22 cellular contexts compared by ENCODE assay signal in the genomic region with DNA sequence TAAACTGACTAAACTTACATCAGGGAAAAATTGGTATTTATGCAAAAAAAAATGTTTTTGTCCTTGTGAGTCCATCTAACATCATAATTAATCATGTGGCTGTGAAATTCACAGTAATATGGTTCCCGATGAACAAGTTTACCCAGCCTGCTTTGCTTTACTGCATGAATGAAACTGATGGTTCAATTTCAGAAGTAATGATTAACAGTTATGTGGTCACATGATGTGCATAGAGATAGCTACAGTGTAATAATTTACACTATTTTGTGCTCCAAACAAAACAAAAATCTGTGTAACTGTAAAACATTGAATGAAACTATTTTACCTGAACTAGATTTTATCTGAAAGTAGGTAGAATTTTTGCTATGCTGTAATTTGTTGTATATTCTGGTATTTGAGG. TPM values are rescaled to one million over a fixed set of nuclear protein-coding genes. Genes with fewer than 3 reads are reported as not detected.
DNase-seq lines count a peak whose midpoint lies in the region; ATAC-seq, FAIRE-seq and TF ChIP-seq lines count a peak whose summit lies in the region.
"Had no signal": no experiment of that assay in that cellular context is flagged by ENCODE, and none has a peak within 500 bp of the region (broad histone marks: within the 10 kb centered on the region; RNA-seq: fewer than 3 reads in every experiment).

No MANE protein-coding gene starts in this region.

- H3K4me2 ChIP-seq in Karpas-422 (ENCODE audit: low read depth, low read length, poor library complexity, severe bottlenecking) (no peak overlapping the region), GM12878 (ENCODE audit: control insufficient read depth, insufficient read depth) (no peak overlapping the region)
- H3K4me2 ChIP-seq: A549, BLaER1 had no signal

- TF ChIP-seq POLR2A in GM12892 (IDR thresholded peaks at IDR 0.05; ENCODE audit: low read depth, low read length) (no peak), GM12878 (IDR thresholded peaks at IDR 0.05; ENCODE audit: low read depth, low read length) (no peak)

- peak overlapping the region; percentile 78 for H3K27ac ChIP-seq in Karpas-422 (ENCODE audit: low read length)
- H3K27ac ChIP-seq in GM12878 (ENCODE audit: control insufficient read depth, insufficient read depth) = no peak overlapping the region
- H3K27ac ChIP-seq: 22Rv1, A549, BLaER1 had no signal

- H3K4me1 ChIP-seq in Karpas-422 (ENCODE audit: low read length) (peaks cover 62% of the 10 kb centered on the region), GM12878 (ENCODE audit: control insufficient read depth, insufficient read depth, low read length) (no peaks in the 10 kb centered on the region)
- H3K4me1 ChIP-seq: A549, BE2C, BLaER1 had no signal

- no peak overlapping the region for H3K4me3 Mint-ChIP-seq in Calu3 (ENCODE audit: low read depth, unreplicated experiment)
- H3K4me3 Mint-ChIP-seq: CD14-positive monocyte; CD4-positive, alpha-beta memory T cell; CD4-positive, CD25-positive, alpha-beta regulatory T cell; CD8-positive, alpha-beta memory T cell had no signal

- RAD21 ChIA-PET in GM12878 (lab: Charles Lee; ENCODE audit: unreplicated experiment) = interaction anchor here (0.6 kb wide), 1 partner anchor 16 kb away, joined by 3 read pairs; a partner anchor contains a TSS

- H3K9me3 ChIP-seq in Karpas-422 (ENCODE audit: low read length) (no peaks in the 10 kb centered on the region), GM12878 (replicated peaks; ENCODE audit: control insufficient read depth, insufficient read depth, low read length) (no peaks in the 10 kb centered on the region)
- H3K9me3 ChIP-seq: A549, BE2C, BLaER1 had no signal

- intact Hi-C loops in GM12878 (cut with micrococcal nuclease; ENCODE audit: unreplicated experiment) = no loop called here
- intact Hi-C loops in left colon (cut with DNase I, micrococcal nuclease) = no loop called here
- intact Hi-C loops in Calu3 (cut with micrococcal nuclease; ENCODE audit: unreplicated experiment) = no loop called here
- intact Hi-C loops in Right ventricle myocardium superior (cut with DNase I) = no loop called here

- 100% methylated on average over 1 of the region's 1 CpG for WGBS in GM12878 (ENCODE audit: insufficient coverage, insufficient replicate concordance, low lambda C conversion rate, missing lambda C conversion rate)

- no peak overlapping the region for H3K27ac Mint-ChIP-seq in Calu3 (ENCODE audit: unreplicated experiment)
- H3K27ac Mint-ChIP-seq: CD14-positive monocyte had no signal

- TF ChIP-seq CTCF in GM12878 (IDR thresholded peaks at IDR 0.05 in 2 of 3, conservative IDR thresholded peaks at IDR 0.05 in 1 of 3; ENCODE audit: control insufficient read depth in 2 of 3, extremely low read depth in 1 of 3, insufficient read depth in 1 of 3, low read depth in 3 of 3, low read length in 3 of 3) (no peak), Calu3 (IDR thresholded peaks at IDR 0.05; ENCODE audit: unreplicated experiment) (no peak)

- no peaks in the 10 kb centered on the region for H3K4me1 Mint-ChIP-seq in Calu3 (ENCODE audit: low read depth, unreplicated experiment)

- H3K36me3 Mint-ChIP-seq in Calu3 (ENCODE audit: insufficient read depth, unreplicated experiment) = no peaks in the 10 kb centered on the region

- no peak for TF ChIP-seq RAD21 in GM12878 (IDR thresholded peaks at IDR 0.05; ENCODE audit: insufficient read depth, low read depth, low read length)

- H3K79me2 ChIP-seq in Karpas-422 (ENCODE audit: low read length) = no peaks in the 10 kb centered on the region; the same call in 1 of the 2 replicates
- no peaks in the 10 kb centered on the region for H3K79me2 ChIP-seq in GM12878 (ENCODE audit: control insufficient read depth, insufficient read depth, low read length)

- H2AFZ ChIP-seq in Karpas-422 (ENCODE audit: low read length) (no peak overlapping the region), GM12878 (ENCODE audit: control insufficient read depth, low read depth, low read length) (no peak overlapping the region)

- no peak overlapping the region for H3K9ac ChIP-seq in Karpas-422 (ENCODE audit: low read length)
- H3K9ac ChIP-seq in GM12878 (ENCODE audit: control insufficient read depth, insufficient read depth, low read length) = no peak overlapping the region
- H3K9ac ChIP-seq: BLaER1 had no signal

- SMC1A ChIA-PET in GM12878 (lab: Charles Lee; ENCODE audit: uncharacterized antibody, unreplicated experiment) = interaction anchor here (1.1 kb wide), 1 partner anchor 72 kb away, joined by 4 read pairs; no protein-coding TSS in a partner anchor

- FAIRE-seq in GM12892 (lab: Jason Lieb, UNC) (peak; percentile 53), GM12878 (lab: Jason Lieb, UNC) (no peak)
- FAIRE-seq: A549, D721Med, G401.6 had no signal

- no peaks in the 10 kb centered on the region for H3K27me3 Mint-ChIP-seq in Calu3 (ENCODE audit: unreplicated experiment)
- H3K27me3 Mint-ChIP-seq: CD4-positive, CD25-positive, alpha-beta regulatory T cell; CD8-positive, alpha-beta memory T cell had no signal

- TF ChIP-seq EP300 in GM12878 (IDR thresholded peaks at IDR 0.05; ENCODE audit: borderline replicate concordance in 1 of 2, control insufficient read depth in 1 of 2, low read depth in 2 of 2, low read length in 2 of 2) = no peak

- no peaks in the 10 kb centered on the region for H3K27me3 ChIP-seq in Karpas-422 (ENCODE audit: low read length)
- H3K27me3 ChIP-seq in GM12878 (replicated peaks in 1 of 2; ENCODE audit: control insufficient read depth in 2 of 2, insufficient read depth in 2 of 2, low read length in 1 of 2) = no peaks in the 10 kb centered on the region
- H3K27me3 ChIP-seq: BE2C, BLaER1 had no signal

- DNase-seq in GM12892 (ENCODE audit: insufficient read length) = no peak
- DNase-seq in Karpas-422 = no peak
- no peak for DNase-seq in GM12878 (ENCODE audit: low read depth, low spot score)
- DNase-seq in kidney tubule cell (ENCODE audit: low spot score) = peak; percentile 19
- no peak for DNase-seq in left colon
- DNase-seq in Calu3 = no peak
- DNase-seq in Right ventricle myocardium superior = no peak
- DNase-seq: AML-193; BE2C; C1 segment of cervical spinal cord; CD4-positive, alpha-beta memory T cell; CD4-positive, CD25-positive, alpha-beta regulatory T cell; CD8-positive, alpha-beta memory T cell; COR-L47; DMS79 treated with DMSO at 0.1 percent for 48 hours; GF-D8 had no signal

- H3K36me3 ChIP-seq in Karpas-422 (ENCODE audit: insufficient read depth, low read length) = peaks cover 32% of the 10 kb centered on the region; the same call in 1 of the 2 replicates
- peaks cover 0 to 2% of the 10 kb centered on the region in 2 experiments; a peak in 2 of 4 replicates for H3K36me3 ChIP-seq in GM12878 (ENCODE audit: control insufficient read depth in 2 of 2, insufficient read depth in 2 of 2, low read length in 1 of 2)

- in situ Hi-C loops in GM12878 (cut with MboI) = no loop called here

- BruUV-seq in GM12878 (replicated peaks; lab: Mats Ljungman, UMichigan) (no TSS peak), Calu3 (replicated peaks; lab: Mats Ljungman, UMichigan) (no TSS peak)

- CTCF ChIA-PET in GM12878 (lab: Yijun Ruan, JAX) (interaction anchor here (0.6 to 1.1 kb wide), 3 partner anchors 152 to 292 kb away, joined by 3 read pairs; no protein-coding TSS in a partner anchor), Calu3 (lab: Charles Lee) (interaction anchor here (0.7 kb wide), 1 partner anchor 352 kb away, joined by 3 read pairs; no protein-coding TSS in a partner anchor)

- H3K9me2 ChIP-seq in Karpas-422 (replicated peaks; ENCODE audit: insufficient read depth, low read length) = no peaks in the 10 kb centered on the region

- ATAC-seq in GM12878 (peak; percentile 23; the same call in 1 of the 3 replicates), left colon (no peak), Right ventricle myocardium superior (ENCODE audit: poor library complexity) (no peak)
- ATAC-seq: A549 had no signal

- no peaks in the 10 kb centered on the region for H4K20me1 ChIP-seq in Karpas-422 (ENCODE audit: insufficient read depth, low read depth, low read length)
- no peaks in the 10 kb centered on the region for H4K20me1 ChIP-seq in GM12878 (ENCODE audit: control insufficient read depth, insufficient read depth)
- H4K20me1 ChIP-seq: BLaER1 had no signal

- POLR2A ChIA-PET in GM12878 (lab: Charles Lee) = interaction anchor here (0.6 to 1.1 kb wide), 2 partner anchors 17 to 31 kb away, joined by 4 to 5 read pairs; a partner anchor contains a TSS

- H3K4me3 ChIP-seq in Karpas-422 (ENCODE audit: low read length) (no peak overlapping the region), GM12878 (no peak overlapping the region)
- H3K4me3 ChIP-seq: A549, BLaER1 had no signal

- H3K9me3 Mint-ChIP-seq in Calu3 (ENCODE audit: low read depth, unreplicated experiment) = no peaks in the 10 kb centered on the region
- H3K9me3 Mint-ChIP-seq: CD14-positive monocyte; CD4-positive, CD25-positive, alpha-beta regulatory T cell; CD8-positive, alpha-beta memory T cell had no signal

TF ChIP-seq in GM12878, 131 proteins besides CTCF, POLR2A, EP300 and RAD21 (continues in another document):
- TF ChIP-seq MEF2A (IDR thresholded peaks at IDR 0.05; ENCODE audit: insufficient read depth, low read depth, low read length) (no peak), ASH2L (IDR thresholded peaks at IDR 0.05; ENCODE audit: borderline replicate concordance, low read depth) (no peak)

RNA-seq across cellular contexts. Expression of a gene that starts 16.6 kb away (rescaled TPM):
- 69.2 TPM for polyA plus RNA-seq in GM12892 (2012; ENCODE audit: missing spikeins)
- 61.9 and 72.7 TPM in 2 replicates for total RNA-seq in Karpas-422 (2014; rRNA removed; shearing (Covaris generic); ENCODE audit: low replicate concordance)
- 33.3 and 45.4 TPM in 2 replicates for total RNA-seq in GM12878 (2013; cell fraction: nucleolus; rRNA removed)
- total RNA-seq in GM12878 (2014; rRNA removed) = 48.6 and 61.4 TPM in 2 replicates
- 137 and 155 TPM in 2 replicates for total RNA-seq in GM12878 (2014; rRNA removed; fragmentation: Illumina TruSeq; extraction: Trizol)
- total RNA-seq in GM12878 (2021) = 43.4 TPM in 2 replicates
- 27.5 TPM for polyA plus RNA-seq in GM12878 (2011; ENCODE audit: low read depth)
- polyA plus RNA-seq in GM12878 (2011; rRNA removed) = 72.9 and 104 TPM in 2 replicates
- polyA plus RNA-seq in GM12878 (2011; cell fraction: cytosol; rRNA removed) = 16.4 and 19.4 TPM in 2 replicates
- polyA plus RNA-seq in GM12878 (2011; cell fraction: nucleus; rRNA removed) = 22.6 and 29.7 TPM in 2 replicates
- 50.7 and 87.7 TPM in 2 replicates for polyA plus RNA-seq in GM12878 (2012)
- polyA plus RNA-seq in GM12878 (2014; fragmentation: Illumina TruSeq; extraction: Trizol) = 157 and 200 TPM in 2 replicates
- 100 to 1,000 TPM; 301 to 379 TPM for polyA plus RNA-seq in GM12878 (2014; fragmentation: Nextera tagmentation; extraction: Ambion mirVana)
- 68.0 and 76.2 TPM in 2 replicates for polyA plus RNA-seq in GM12878 (2014; rRNA removed)
- 100 to 1,000 TPM; 203 to 215 TPM for polyA plus RNA-seq in GM12878 (2016; fragmentation: Nextera tagmentation; extraction: Ambion mirVana)
- polyA minus RNA-seq in GM12878 (2011; rRNA and poly(A)+ RNA removed) = 6.5 and 13.8 TPM in 2 replicates
- 4.0 and 12.9 TPM in 2 replicates for polyA minus RNA-seq in GM12878 (2011; cell fraction: cytosol; rRNA and poly(A)+ RNA removed)
- polyA minus RNA-seq in GM12878 (2011; cell fraction: nucleus; rRNA and poly(A)+ RNA removed) = 6.9 and 14.8 TPM in 2 replicates
- total RNA-seq in left colon = 10 to 100 TPM; 26.9 to 30.7 TPM
- total RNA-seq in Calu3 (2022) = 65.5 and 67.0 TPM in 2 replicates
- total RNA-seq in Right ventricle myocardium superior = 24.8 TPM
